8 cellular contexts compared by ENCODE assay signal in the genomic region with DNA sequence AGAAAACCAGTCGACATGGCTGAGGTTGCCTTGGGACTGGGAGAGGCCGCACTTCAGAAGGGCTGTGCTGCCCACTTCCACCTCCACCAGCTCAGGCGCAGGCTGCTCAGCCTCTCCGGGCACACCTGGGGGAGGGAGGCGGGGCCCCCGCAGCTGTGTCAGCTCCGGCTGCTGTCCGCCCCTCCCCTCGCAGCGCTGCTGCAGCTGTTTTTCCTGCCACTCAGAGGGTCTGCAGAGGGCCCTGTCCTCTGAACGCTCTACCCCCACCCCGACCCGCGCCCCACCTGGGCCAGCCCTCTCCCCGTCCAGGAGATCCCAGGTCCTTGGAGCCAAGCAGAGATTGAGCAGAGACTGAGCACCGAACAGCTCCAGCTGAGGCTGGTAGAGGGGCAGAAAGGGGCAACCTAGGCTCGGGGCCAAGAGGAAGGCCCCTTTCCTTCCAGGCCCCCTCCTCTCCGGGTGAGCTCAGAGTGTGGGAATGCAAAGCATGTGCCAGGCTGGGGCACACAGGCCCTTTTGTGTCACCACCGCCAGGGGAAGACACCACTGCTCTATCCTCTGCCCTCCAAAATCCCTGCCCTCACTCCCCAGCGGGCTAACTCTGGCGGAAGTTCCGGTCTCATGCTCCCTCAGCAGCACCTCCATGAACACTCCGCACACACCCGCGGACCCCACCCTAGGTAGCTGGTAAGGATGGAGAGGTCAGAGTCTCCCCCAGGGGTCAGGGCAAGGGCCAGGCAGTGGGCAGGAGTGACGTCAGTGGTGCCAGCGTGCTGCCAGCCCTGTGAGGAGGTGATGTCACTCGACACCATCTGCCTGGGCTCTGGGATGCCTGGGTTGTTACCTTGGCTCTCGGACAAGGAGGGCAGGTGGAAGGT. TPM values are rescaled to one million over a fixed set of nuclear protein-coding genes. Genes with fewer than 3 reads are reported as not detected.
DNase-seq lines count a peak whose midpoint lies in the region; TF ChIP-seq lines count a peak whose summit lies in the region.

No MANE protein-coding gene starts in this region.

- peak overlapping the region; percentile 74 for H3K27ac Mint-ChIP-seq in osteocyte (ENCODE audit: unreplicated experiment)

- H3K27me3 Mint-ChIP-seq in osteocyte (ENCODE audit: unreplicated experiment), result no peaks in the 10 kb centered on the region

- 0 out of 2 replicates have a peak, but pooled peaks have one; percentile 13 for TF ChIP-seq CTCF in GM12875 (IDR thresholded peaks at IDR 0.05; ENCODE audit: borderline replicate concordance, insufficient read depth, low read depth, low read length)
- peak; percentile 29 for TF ChIP-seq CTCF in osteocyte (IDR thresholded peaks at IDR 0.05)

- H3K4me3 ChIP-seq in GM12875 (ENCODE audit: low read depth, low read length), result no peak overlapping the region

- DNase-seq in NCI-H2227 (lab: John Stamatoyannopoulos, UW; ENCODE audit: unreplicated experiment), result peak; percentile 53
- DNase-seq in activated T-helper 9 cell treated with anti-CD3 and anti-CD28 coated beads, Interleukin-2, amount 50 U/mL, for 16 hours (ENCODE audit: low read depth), result peak; percentile 27
- DNase-seq in glomerular visceral epithelial cell (ENCODE audit: extremely low spot score), result peak; percentile 70
- DNase-seq in osteocyte (ENCODE audit: extremely low spot score, unreplicated experiment), result no peak
- no peak for DNase-seq in SHP77 treated with DMSO at 0.1 percent for 48 hours (lab: John Stamatoyannopoulos, UW)
- DNase-seq in GM19240 (ENCODE audit: insufficient read length, low spot score), result no peak
- DNase-seq in NCI-H1930 (lab: John Stamatoyannopoulos, UW), result no peak

- peaks cover 38% of the 10 kb centered on the region for H3K4me1 Mint-ChIP-seq in osteocyte (ENCODE audit: unreplicated experiment)

- peak overlapping the region; percentile 75 for H3K4me3 Mint-ChIP-seq in osteocyte (ENCODE audit: unreplicated experiment)

- peaks cover 11% of the 10 kb centered on the region for H3K36me3 Mint-ChIP-seq in osteocyte (ENCODE audit: unreplicated experiment)

- H3K9me3 Mint-ChIP-seq in osteocyte (ENCODE audit: unreplicated experiment), result no peaks in the 10 kb centered on the region

RNA-seq across cellular contexts. Expression of a gene that starts 1.6 kb away (rescaled TPM):
- 74.8 and 74.9 TPM in 2 replicates for total RNA-seq in osteocyte

RNA-seq across cellular contexts. Expression of a gene that starts 18.9 kb away (rescaled TPM):
- total RNA-seq in osteocyte, result 28.9 and 30.2 TPM in 2 replicates

RNA-seq across cellular contexts. Expression of a gene that starts 25.3 kb away (rescaled TPM):
- total RNA-seq in osteocyte, result 8.4 and 9.3 TPM in 2 replicates

RNA-seq across cellular contexts. Expression of a gene that starts 31.1 kb away (rescaled TPM):
- total RNA-seq in osteocyte, result not detected in 2 replicates

Comparison
In these comparisons a context has a peak if more than half of its experiments do, and no peak if none do; other contexts are left out.
1. DNase-seq: peak in NCI-H2227 (single experiment), activated T-helper 9 cell treated with anti-CD3 and anti-CD28 coated beads, Interleukin-2, amount 50 U/mL, for 16 hours (single experiment) and glomerular visceral epithelial cell (single experiment); none in osteocyte (single experiment), SHP77 treated with DMSO at 0.1 percent for 48 hours (single experiment), GM19240 (single experiment) and NCI-H1930 (0 of 2).